In genomic region chr1:118247593-118247992, GRCh38 we compare ENCODE assay signal across 8 cellular contexts.
DNase-seq lines count a peak whose midpoint lies in the region; ATAC-seq, FAIRE-seq and TF ChIP-seq lines count a peak whose summit lies in the region.
"Had no signal": no experiment of that assay in that cellular context is flagged by ENCODE, and none has a peak within 500 bp of the region (broad histone marks: within the 10 kb centered on the region; RNA-seq: fewer than 3 reads in every experiment).

No MANE protein-coding gene starts in this region.

- H3K27me3 Mint-ChIP-seq in T-helper 2 cell treated with Interferon-gamma antibody and Interleukin-4, amounts not matched to agents 5 μg/mL and 100 μg/mL, for 36 hours (ENCODE audit: low read depth) = no peaks in the 10 kb centered on the region

- no peak overlapping the region for H3K4me3 ChIP-seq in bronchial epithelial cell (ENCODE audit: low read depth, low read length)
- H3K4me3 ChIP-seq: esophagus muscularis mucosa had no signal

- H3K27ac Mint-ChIP-seq in T-helper 2 cell treated with Interferon-gamma antibody and Interleukin-4, amounts not matched to agents 5 μg/mL and 100 μg/mL, for 36 hours = no peak overlapping the region

- no peak overlapping the region for H3K4me3 Mint-ChIP-seq in T-helper 2 cell treated with Interferon-gamma antibody and Interleukin-4, amounts not matched to agents 5 μg/mL and 100 μg/mL, for 36 hours

- no peaks in the 10 kb centered on the region for H3K27me3 ChIP-seq in bronchial epithelial cell (ENCODE audit: control insufficient read depth, insufficient read depth, low read length)
- H3K27me3 ChIP-seq: esophagus muscularis mucosa had no signal

- H3K36me3 ChIP-seq in bronchial epithelial cell (ENCODE audit: control insufficient read depth, insufficient read depth, low read length) = no peaks in the 10 kb centered on the region
- H3K36me3 ChIP-seq: esophagus muscularis mucosa had no signal

- H3K9me3 Mint-ChIP-seq in T-helper 2 cell treated with Interferon-gamma antibody and Interleukin-4, amounts not matched to agents 5 μg/mL and 100 μg/mL, for 36 hours = no peaks in the 10 kb centered on the region

- H3K36me3 Mint-ChIP-seq in T-helper 2 cell treated with Interferon-gamma antibody and Interleukin-4, amounts not matched to agents 5 μg/mL and 100 μg/mL, for 36 hours (ENCODE audit: low read depth) = no peaks in the 10 kb centered on the region

- ATAC-seq in GM18519 (IDR thresholded peaks at IDR 0.05; ENCODE audit: low FRiP score, unreplicated experiment) = peak; percentile 44
- ATAC-seq in HG02970 (IDR thresholded peaks at IDR 0.05; ENCODE audit: low FRiP score, unreplicated experiment) = no peak

- FAIRE-seq in bronchial epithelial cell (lab: Jason Lieb, UNC) = no peak

- H3K4me1 Mint-ChIP-seq in T-helper 2 cell treated with Interferon-gamma antibody and Interleukin-4, amounts not matched to agents 5 μg/mL and 100 μg/mL, for 36 hours (ENCODE audit: low read depth) = no peaks in the 10 kb centered on the region

- peak; percentile 44 to 63 for DNase-seq in NCI-H187 (lab: John Stamatoyannopoulos, UW)
- peak; percentile 41 for DNase-seq in bronchial epithelial cell (ENCODE audit: low read depth)
- DNase-seq in renal cortical epithelial cell (ENCODE audit: low read depth) = peak; percentile 26
- no peak for DNase-seq in T-helper 2 cell treated with Interferon-gamma antibody and Interleukin-4, amounts not matched to agents 5 μg/mL and 100 μg/mL, for 36 hours (ENCODE audit: low spot score)
- no peak for DNase-seq in activated T-cell treated with anti-CD3 and anti-CD28 coated beads for 4 hours

- TF ChIP-seq CTCF in bronchial epithelial cell (IDR thresholded peaks at IDR 0.05; ENCODE audit: insufficient read depth, low read length, severe bottlenecking) = peak; percentile 71

Comparison
In these comparisons a context has a peak if more than half of its experiments do, and no peak if none do; other contexts are left out.
1. DNase-seq: peak in NCI-H187 (2 of 2), bronchial epithelial cell (single experiment) and renal cortical epithelial cell (single experiment); none in T-helper 2 cell treated with Interferon-gamma antibody and Interleukin-4, amounts not matched to agents 5 μg/mL and 100 μg/mL, for 36 hours (single experiment) and activated T-cell treated with anti-CD3 and anti-CD28 coated beads for 4 hours (single experiment).